In the genomic region with DNA sequence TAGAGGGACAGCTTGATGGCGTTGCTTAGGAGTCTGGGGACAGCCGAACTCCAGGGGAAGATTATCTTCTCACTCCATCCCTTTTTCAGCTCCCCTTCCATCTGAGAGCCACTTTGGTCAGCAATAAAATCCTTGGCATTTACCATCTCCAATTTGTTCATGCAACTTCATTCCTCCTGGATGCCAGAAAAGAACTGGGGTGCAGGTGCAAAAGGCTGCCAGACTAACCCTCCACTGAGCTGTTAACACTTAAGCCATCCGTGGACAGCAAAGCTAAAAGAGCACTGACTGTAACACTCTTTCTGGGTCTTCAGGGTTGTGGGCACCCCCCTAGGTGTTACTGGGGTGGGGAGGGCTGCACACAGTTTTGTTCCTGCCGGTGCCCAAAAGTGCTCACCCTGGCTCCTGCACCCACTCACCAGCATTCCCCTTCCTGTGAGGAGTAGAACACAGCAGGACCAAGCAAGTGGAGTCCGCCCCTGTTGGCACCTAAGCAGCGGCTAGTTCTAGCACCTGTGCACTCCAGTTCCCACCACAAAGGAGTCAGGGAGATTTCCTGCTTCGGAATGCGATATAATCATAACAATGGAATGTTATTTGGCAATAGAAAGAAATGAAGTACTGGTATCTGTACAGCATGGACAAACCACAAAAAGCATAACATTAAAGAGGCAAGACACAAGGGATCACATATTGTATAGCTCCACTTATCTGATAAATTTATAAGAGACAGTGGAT, we compare ENCODE assay signal across 17 cellular contexts.
A peak's percentile ranks its signal among the peaks of the same experiment; 100 is the strongest.
DNase-seq lines count a peak whose midpoint lies in the region; ATAC-seq, FAIRE-seq and TF ChIP-seq lines count a peak whose summit lies in the region.
"Had no signal": no experiment of that assay in that cellular context is flagged by ENCODE, and none has a peak within 500 bp of the region (broad histone marks: within the 10 kb centered on the region; RNA-seq: fewer than 3 reads in every experiment).

No MANE protein-coding gene starts in this region.

- peaks cover 10% of the 10 kb centered on the region; the same call in 1 of the 2 replicates for H3K4me1 ChIP-seq in PC-3 (ENCODE audit: insufficient read depth, low read length)
- H3K4me1 ChIP-seq in H1 (replicated peaks in 1 of 4; ENCODE audit: control insufficient read depth in 3 of 4, insufficient read depth in 4 of 4, low read length in 3 of 4): peaks cover 0 to 30% (median 13%) of the 10 kb centered on the region in 4 experiments; a peak in 6 of 7 replicates
- H3K4me1 ChIP-seq: Peyer's patch had no signal

- FAIRE-seq in H1 (lab: Jason Lieb, UNC): no peak
- FAIRE-seq: K562 had no signal

- no peak overlapping the region for H3K14ac ChIP-seq in H1 (ENCODE audit: insufficient read length)

- no peak overlapping the region for H4K5ac ChIP-seq in H1 (ENCODE audit: insufficient read length, low read depth, low read length)

- no peaks in the 10 kb centered on the region for H3K9me3 Mint-ChIP-seq in activated T-helper 1 cell treated with anti-CD3 and anti-CD28 coated beads, Interleukin-12 subunit alpha, Interleukin-12 subunit beta, Interleukin-2, Interleukin-4 antibody, amounts not matched to agents 30 ng/mL and 10 ng/mL and 1 ng/mL, durations not matched to agents 14 hours and 24 hours and 36 hours
- H3K9me3 Mint-ChIP-seq: activated naive CD4-positive, alpha-beta T cell treated with anti-CD3 and anti-CD28 coated beads, Interleukin-2, amount 50 U/mL, for 24 hours; CD4-positive, CD25-positive, alpha-beta regulatory T cell had no signal

- no peaks in the 10 kb centered on the region for H3K36me3 Mint-ChIP-seq in activated T-helper 1 cell treated with anti-CD3 and anti-CD28 coated beads, Interleukin-12 subunit alpha, Interleukin-12 subunit beta, Interleukin-2, Interleukin-4 antibody, amounts not matched to agents 30 ng/mL and 10 ng/mL and 1 ng/mL, durations not matched to agents 14 hours and 24 hours and 36 hours (ENCODE audit: low read depth)
- H3K36me3 Mint-ChIP-seq: activated naive CD4-positive, alpha-beta T cell treated with anti-CD3 and anti-CD28 coated beads, Interleukin-2, amount 50 U/mL, for 24 hours; CD4-positive, CD25-positive, alpha-beta regulatory T cell had no signal

- no peak overlapping the region for H3K4me2 ChIP-seq in PC-3 (ENCODE audit: low read length)
- no peak overlapping the region for H3K4me2 ChIP-seq in H1 (ENCODE audit: insufficient read depth in 1 of 2, low read depth in 2 of 2, low read length in 2 of 2)

- POLR2A ChIA-PET in PC-3 (lab: Charles Lee; ENCODE audit: unreplicated experiment): no interaction called here
- POLR2A ChIA-PET in H1 (lab: Charles Lee; ENCODE audit: partially characterized antibody): interaction anchor here (0.8 to 2.5 kb wide), 3 partner anchors 15 to 17 kb away, joined by 3 to 6 read pairs (median 4); no protein-coding TSS in a partner anchor

- 85% methylated on average over 8 of the region's 8 CpGs; no CpG with 5 or more reads in 1 of the 2 experiments for WGBS in H1 (ENCODE audit: extremely low coverage in 1 of 2, insufficient coverage in 1 of 2, insufficient read length in 1 of 2, insufficient replicate concordance in 2 of 2, low coverage in 1 of 2, low lambda C conversion rate in 2 of 2, missing lambda C conversion rate in 1 of 2), 2 experiments

- no peak for TF ChIP-seq EP300 in H1 (IDR thresholded peaks at IDR 0.05; ENCODE audit: borderline replicate concordance in 1 of 2, low read depth in 2 of 2, low read length in 2 of 2)

- H3F3A ChIP-seq in PC-3 (ENCODE audit: low read length, unreplicated experiment): no peaks in the 10 kb centered on the region

- H4K20me1 ChIP-seq in PC-3 (ENCODE audit: low read length): no peaks in the 10 kb centered on the region
- no peaks in the 10 kb centered on the region for H4K20me1 ChIP-seq in H1 (replicated peaks in 1 of 2; ENCODE audit: control insufficient read depth in 1 of 2, insufficient read depth in 2 of 2, low read length in 2 of 2)

- H3K4me3 ChIP-seq in PC-3 (ENCODE audit: low read length): no peak overlapping the region
- H3K4me3 ChIP-seq in H1 (ENCODE audit: extremely low read depth in 1 of 4, insufficient read depth in 2 of 4, low read depth in 3 of 4, low read length in 4 of 4): no peak overlapping the region
- H3K4me3 ChIP-seq: K562, Peyer's patch had no signal

- no peak for TF ChIP-seq RAD21 in H1 (IDR thresholded peaks at IDR 0.05 in 1 of 2, conservative IDR thresholded peaks at IDR 0.05 in 1 of 2; ENCODE audit: low read depth in 2 of 2, low read length in 2 of 2)

- no peak overlapping the region for H3K18ac ChIP-seq in H1 (ENCODE audit: extremely low read depth, low read length)

- CTCF ChIA-PET in PC-3 (lab: Charles Lee) (no interaction called here), H1 (lab: Charles Lee; ENCODE audit: partially characterized antibody) (interaction anchor here (0.9 to 1.7 kb wide), 3 partner anchors 14 to 60 kb away, joined by 3 to 6 read pairs (median 4); no protein-coding TSS in a partner anchor)

- DNase-seq in ELR (ENCODE audit: low read depth): peak; percentile 89
- DNase-seq in PC-3: peak; percentile 82
- no peak for DNase-seq in H1 (ENCODE audit: low read depth in 1 of 2, low spot score in 2 of 2)
- DNase-seq in omental fat pad (ENCODE audit: low spot score): no peak
- DNase-seq in DMS79 (lab: John Stamatoyannopoulos, UW): no peak
- no peak for DNase-seq in activated T-helper 1 cell treated with anti-CD3 and anti-CD28 coated beads, Interleukin-12 subunit alpha, Interleukin-12 subunit beta, Interleukin-2, Interleukin-4 antibody, amounts not matched to agents 30 ng/mL and 10 ng/mL and 1 ng/mL, durations not matched to agents 14 hours and 24 hours and 36 hours (ENCODE audit: low spot score)
- DNase-seq: CD4-positive, CD25-positive, alpha-beta regulatory T cell; dermis blood vessel endothelial cell; head of caudate nucleus; NCI-H187; Peyer's patch; stimulated activated CD4-positive, alpha-beta T cell treated with anti-CD3 and anti-CD28 coated beads, Interleukin-2, amount 100 ng/mL, for 48 hours; stimulated activated naive CD4-positive, alpha-beta T cell treated with Interleukin-2 at 50 U/mL for 16 hours had no signal

- no peak overlapping the region for H3K9ac ChIP-seq in PC-3 (ENCODE audit: low read length)
- no peak overlapping the region for H3K9ac ChIP-seq in H1 (replicated peaks in 1 of 4; ENCODE audit: extremely low read depth in 1 of 4, low read depth in 3 of 4, low read length in 3 of 4)

- H3K9me3 ChIP-seq in PC-3 (ENCODE audit: low read length) (no peaks in the 10 kb centered on the region), H1 (ENCODE audit: insufficient read depth in 2 of 2, low read depth in 1 of 2, low read length in 1 of 2) (peaks cover 0 to 6% of the 10 kb centered on the region in 2 experiments; a peak in 1 of 4 replicates)
- H3K9me3 ChIP-seq: Peyer's patch had no signal

- no peak overlapping the region for H3K56ac ChIP-seq in H1 (replicated peaks; ENCODE audit: insufficient read length, low read depth, low read length)

- TF ChIP-seq CTCF in PC-3 (conservative IDR thresholded peaks at IDR 0.05; ENCODE audit: low read depth, low read length) (no peak), H1 (IDR thresholded peaks at IDR 0.05; ENCODE audit: control extremely low read depth in 1 of 3, insufficient read depth in 1 of 3, low read depth in 1 of 3, low read length in 3 of 3) (no peak), omental fat pad (IDR thresholded peaks at IDR 0.05) (no peak)

- H3K9me2 ChIP-seq in PC-3 (replicated peaks; ENCODE audit: low read length): no peaks in the 10 kb centered on the region

- H3K4ac ChIP-seq in H1 (replicated peaks; ENCODE audit: insufficient read length, low read depth, low read length): no peak overlapping the region

- H3K27ac ChIP-seq in PC-3 (ENCODE audit: low read length) (no peak overlapping the region), H1 (ENCODE audit: low read depth, low read length) (no peak overlapping the region)
- H3K27ac ChIP-seq: Peyer's patch had no signal

- no peak overlapping the region; the same call in 1 of the 2 replicates for H2BK20ac ChIP-seq in H1 (ENCODE audit: low read length)

- no peaks in the 10 kb centered on the region; the same call in 1 of the 2 replicates for H3K79me1 ChIP-seq in H1 (ENCODE audit: low read depth, low read length)

- no peak overlapping the region for H2BK15ac ChIP-seq in H1 (ENCODE audit: low read length)

- BruUV-seq in PC-3 (replicated peaks; lab: Mats Ljungman, UMichigan): no TSS peak

- intact Hi-C loops in PC-3 (cut with micrococcal nuclease): no loop called here
- intact Hi-C loops in activated T-helper 1 cell treated with anti-CD3 and anti-CD28 coated beads, Interleukin-12 subunit alpha, Interleukin-12 subunit beta, Interleukin-2, Interleukin-4 antibody, amounts not matched to agents 30 ng/mL and 10 ng/mL and 1 ng/mL, durations not matched to agents 14 hours and 24 hours and 36 hours (cut with micrococcal nuclease): no loop called here

- ATAC-seq in PC-3: peak; percentile 72
- peak; percentile 44 for ATAC-seq in omental fat pad (ENCODE audit: low FRiP score)
- ATAC-seq in GM21619 (IDR thresholded peaks at IDR 0.05; ENCODE audit: unreplicated experiment): no peak
- no peak for ATAC-seq in HG03097 (IDR thresholded peaks at IDR 0.05; ENCODE audit: low FRiP score, unreplicated experiment)
- ATAC-seq: K562 had no signal

- no peaks in the 10 kb centered on the region for H3K4me1 Mint-ChIP-seq in activated T-helper 1 cell treated with anti-CD3 and anti-CD28 coated beads, Interleukin-12 subunit alpha, Interleukin-12 subunit beta, Interleukin-2, Interleukin-4 antibody, amounts not matched to agents 30 ng/mL and 10 ng/mL and 1 ng/mL, durations not matched to agents 14 hours and 24 hours and 36 hours (ENCODE audit: low read depth)
- H3K4me1 Mint-ChIP-seq: activated naive CD4-positive, alpha-beta T cell treated with anti-CD3 and anti-CD28 coated beads, Interleukin-2, amount 50 U/mL, for 24 hours; CD4-positive, CD25-positive, alpha-beta regulatory T cell had no signal

- H3K23me2 ChIP-seq in H1 (ENCODE audit: low read depth, low read length): no peaks in the 10 kb centered on the region

- H3K36me3 ChIP-seq in PC-3 (ENCODE audit: low read depth, low read length): no peaks in the 10 kb centered on the region
- peaks cover 0 to 8% (median 0%) of the 10 kb centered on the region in 4 experiments; a peak in 3 of 8 replicates for H3K36me3 ChIP-seq in H1 (ENCODE audit: control insufficient read depth in 2 of 4, insufficient read depth in 4 of 4, low read length in 3 of 4)
- H3K36me3 ChIP-seq: Peyer's patch had no signal

- no peak overlapping the region for H4K8ac ChIP-seq in H1 (ENCODE audit: extremely low read depth, insufficient read depth, low read length)

- no peak overlapping the region; the same call in 1 of the 2 replicates for H2AK5ac ChIP-seq in H1 (ENCODE audit: low read depth, low read length)

- peaks cover 3% of the 10 kb centered on the region for H3K27me3 Mint-ChIP-seq in activated T-helper 1 cell treated with anti-CD3 and anti-CD28 coated beads, Interleukin-12 subunit alpha, Interleukin-12 subunit beta, Interleukin-2, Interleukin-4 antibody, amounts not matched to agents 30 ng/mL and 10 ng/mL and 1 ng/mL, durations not matched to agents 14 hours and 24 hours and 36 hours (ENCODE audit: insufficient read depth)
- H3K27me3 Mint-ChIP-seq: activated naive CD4-positive, alpha-beta T cell treated with anti-CD3 and anti-CD28 coated beads, Interleukin-2, amount 50 U/mL, for 24 hours had no signal

- TF ChIP-seq POLR2A in H1 (IDR thresholded peaks at IDR 0.05; ENCODE audit: control extremely low read depth in 1 of 2, low read depth in 2 of 2, low read length in 2 of 2): no peak

- peak overlapping the region; percentile 53; the same call in 1 of the 2 replicates for H2BK12ac ChIP-seq in H1 (ENCODE audit: low read depth, low read length)

- H3K27me3 ChIP-seq in PC-3 (ENCODE audit: low read length): peaks cover 11% of the 10 kb centered on the region; the same call in 1 of the 2 replicates
- no peaks in the 10 kb centered on the region for H3K27me3 ChIP-seq in H1 (replicated peaks in 1 of 4; ENCODE audit: control insufficient read depth in 3 of 4, extremely low read depth in 1 of 4, insufficient read depth in 3 of 4, low read length in 3 of 4)
- H3K27me3 ChIP-seq: Peyer's patch had no signal

- H2BK120ac ChIP-seq in H1 (replicated peaks; ENCODE audit: low read depth, low read length): no peak overlapping the region

- H3K27ac Mint-ChIP-seq in activated T-helper 1 cell treated with anti-CD3 and anti-CD28 coated beads, Interleukin-12 subunit alpha, Interleukin-12 subunit beta, Interleukin-2, Interleukin-4 antibody, amounts not matched to agents 30 ng/mL and 10 ng/mL and 1 ng/mL, durations not matched to agents 14 hours and 24 hours and 36 hours: no peak overlapping the region
- H3K27ac Mint-ChIP-seq: activated naive CD4-positive, alpha-beta T cell treated with anti-CD3 and anti-CD28 coated beads, Interleukin-2, amount 50 U/mL, for 24 hours; CD4-positive, CD25-positive, alpha-beta regulatory T cell had no signal

- H2AFZ ChIP-seq in PC-3 (ENCODE audit: low read length) (no peak overlapping the region), H1 (ENCODE audit: low read length) (no peak overlapping the region)

- H3K23ac ChIP-seq in H1 (ENCODE audit: insufficient read length): no peak overlapping the region

- H4K91ac ChIP-seq in H1 (replicated peaks; ENCODE audit: insufficient read length, low read length): no peak overlapping the region

- H2BK5ac ChIP-seq in H1 (ENCODE audit: low read depth, low read length): no peak overlapping the region

- H3K79me2 ChIP-seq in PC-3 (ENCODE audit: low read length): no peaks in the 10 kb centered on the region
- peaks cover 0 to 14% of the 10 kb centered on the region in 2 experiments; a peak in 2 of 4 replicates for H3K79me2 ChIP-seq in H1 (ENCODE audit: control insufficient read depth in 1 of 2, insufficient read depth in 2 of 2, low read length in 2 of 2)

- H3K4me3 Mint-ChIP-seq in activated T-helper 1 cell treated with anti-CD3 and anti-CD28 coated beads, Interleukin-12 subunit alpha, Interleukin-12 subunit beta, Interleukin-2, Interleukin-4 antibody, amounts not matched to agents 30 ng/mL and 10 ng/mL and 1 ng/mL, durations not matched to agents 14 hours and 24 hours and 36 hours: no peak overlapping the region
- H3K4me3 Mint-ChIP-seq: activated naive CD4-positive, alpha-beta T cell treated with anti-CD3 and anti-CD28 coated beads, Interleukin-2, amount 50 U/mL, for 24 hours; CD4-positive, CD25-positive, alpha-beta regulatory T cell had no signal

Comparison
In these comparisons a context has a peak if more than half of its experiments do, and no peak if none do; other contexts are left out.
1. DNase-seq: peak in ELR (single experiment) and PC-3 (single experiment); none in H1 (0 of 2), omental fat pad (single experiment), DMS79 (single experiment) and activated T-helper 1 cell treated with anti-CD3 and anti-CD28 coated beads, Interleukin-12 subunit alpha, Interleukin-12 subunit beta, Interleukin-2, Interleukin-4 antibody, amounts not matched to agents 30 ng/mL and 10 ng/mL and 1 ng/mL, durations not matched to agents 14 hours and 24 hours and 36 hours (single experiment).
2. ATAC-seq: peak in PC-3 (single experiment) and omental fat pad (single experiment); none in GM21619 (single experiment) and HG03097 (single experiment).